1 cellular context compared by ENCODE assay signal in genomic region chr12:53079226-53080117, GRCh38.
TF ChIP-seq lines count a peak whose summit lies in the region.

Gene SPRYD3, minus strand, starts transcription at chr12:53079390. Its CDS starts 57 bp downstream, at chr12:53079333.

TF ChIP-seq in SK-N-SH, 30 proteins besides CTCF, POLR2A, EP300 and RAD21 (continued from another document):
- TF ChIP-seq USF1 (IDR thresholded peaks at IDR 0.05; ENCODE audit: borderline replicate concordance, low read depth) (no peak), FOSL2 (IDR thresholded peaks at IDR 0.05; ENCODE audit: borderline replicate concordance, low read depth) (no peak), SIN3A (IDR thresholded peaks at IDR 0.05; ENCODE audit: borderline replicate concordance, low read depth, low read length) (no peak; the same call in 1 of the 2 replicates), USF2 (IDR thresholded peaks at IDR 0.05; ENCODE audit: borderline replicate concordance, low read depth, low read length) (no peak), IRF3 (IDR thresholded peaks at IDR 0.05; ENCODE audit: low read depth, low read length) (peak; percentile 95), EZH2phosphoT487 (IDR thresholded peaks at IDR 0.05; ENCODE audit: borderline replicate concordance, low read depth) (no peak), MAX (IDR thresholded peaks at IDR 0.05; ENCODE audit: low read depth) (peak; percentile 63; the same call in 1 of the 2 replicates), SMC3 (IDR thresholded peaks at IDR 0.05; ENCODE audit: low read depth, low read length) (no peak), POLR2AphosphoS5 (IDR thresholded peaks at IDR 0.05; ENCODE audit: low read depth, low read length) (peak; percentile 88)
